In genomic region chr12:110776410-110776809, GRCh38 we compare ENCODE assay signal across 8 cellular contexts. TPM values are rescaled to one million over a fixed set of nuclear protein-coding genes. Genes with fewer than 3 reads are reported as not detected.
A peak's percentile ranks its signal among the peaks of the same experiment; 100 is the strongest.
DNase-seq lines count a peak whose midpoint lies in the region; ATAC-seq lines count a peak whose summit lies in the region.

No MANE protein-coding gene starts in this region.

- intact Hi-C loops in activated T-helper 2 cell treated with anti-CD3 and anti-CD28 coated beads, Interferon-gamma antibody, Interleukin-2, Interleukin-4, amounts not matched to agents 10 μg/mL and 5 μg/mL and 100 μg/mL, durations not matched to agents 14 hours and 24 hours and 36 hours (cut with micrococcal nuclease) = loop anchor here (1.0 to 5.0 kb wide), 7 partner anchors 13 to 1204 kb away; partner anchors contain the start of genes MMAB, MVK and PPP1CC

- peak overlapping the region; percentile 94 for H3K27ac Mint-ChIP-seq in activated T-helper 2 cell treated with anti-CD3 and anti-CD28 coated beads, Interferon-gamma antibody, Interleukin-2, Interleukin-4, amounts not matched to agents 10 μg/mL and 5 μg/mL and 100 μg/mL, durations not matched to agents 14 hours and 24 hours and 36 hours
- H3K27ac Mint-ChIP-seq in stimulated activated naive CD8-positive, alpha-beta T cell treated with anti-CD3 and anti-CD28 coated beads, Interleukin-15, amount 100 ng/mL, for 72 hours = peak overlapping the region; percentile 93 to 99
- H3K27ac Mint-ChIP-seq in naive thymus-derived CD8-positive, alpha-beta T cell = peak overlapping the region in 4 of 10 donors; percentile 8 to 64 (median 37)

- ATAC-seq in HG03159 (IDR thresholded peaks at IDR 0.05; ENCODE audit: unreplicated experiment) = peak; percentile 92
- peak; percentile 95 for ATAC-seq in stimulated activated naive CD8-positive, alpha-beta T cell treated with anti-CD3 and anti-CD28 coated beads, Interleukin-15, amount 100 ng/mL, for 72 hours
- ATAC-seq in naive thymus-derived CD8-positive, alpha-beta T cell = no peak

- H3K9me3 Mint-ChIP-seq in activated T-helper 2 cell treated with anti-CD3 and anti-CD28 coated beads, Interferon-gamma antibody, Interleukin-2, Interleukin-4, amounts not matched to agents 10 μg/mL and 5 μg/mL and 100 μg/mL, durations not matched to agents 14 hours and 24 hours and 36 hours = no peaks in the 10 kb centered on the region
- H3K9me3 Mint-ChIP-seq in stimulated activated naive CD8-positive, alpha-beta T cell treated with anti-CD3 and anti-CD28 coated beads, Interleukin-15, amount 100 ng/mL, for 72 hours = no peaks in the 10 kb centered on the region
- H3K9me3 Mint-ChIP-seq in naive thymus-derived CD8-positive, alpha-beta T cell = no peaks in the 10 kb centered on the region

- H3K4me1 Mint-ChIP-seq in activated T-helper 2 cell treated with anti-CD3 and anti-CD28 coated beads, Interferon-gamma antibody, Interleukin-2, Interleukin-4, amounts not matched to agents 10 μg/mL and 5 μg/mL and 100 μg/mL, durations not matched to agents 14 hours and 24 hours and 36 hours (ENCODE audit: low read depth) = peaks cover 50% of the 10 kb centered on the region
- peaks cover 83% of the 10 kb centered on the region for H3K4me1 Mint-ChIP-seq in stimulated activated naive CD8-positive, alpha-beta T cell treated with anti-CD3 and anti-CD28 coated beads, Interleukin-15, amount 100 ng/mL, for 72 hours
- peaks cover 21 to 42% (median 39%) of the 10 kb centered on the region in 4 donors for H3K4me1 Mint-ChIP-seq in naive thymus-derived CD8-positive, alpha-beta T cell

- POLR2A ChIA-PET in naive thymus-derived CD8-positive, alpha-beta T cell (lab: Charles Lee) = interaction anchor here (0.7 kb wide), 1 partner anchor 10 kb away, joined by 3 read pairs; no protein-coding TSS in a partner anchor

- H3K4me3 Mint-ChIP-seq in activated T-helper 2 cell treated with anti-CD3 and anti-CD28 coated beads, Interferon-gamma antibody, Interleukin-2, Interleukin-4, amounts not matched to agents 10 μg/mL and 5 μg/mL and 100 μg/mL, durations not matched to agents 14 hours and 24 hours and 36 hours (ENCODE audit: low read depth) = peak overlapping the region; percentile 17
- H3K4me3 Mint-ChIP-seq in stimulated activated naive CD8-positive, alpha-beta T cell treated with anti-CD3 and anti-CD28 coated beads, Interleukin-15, amount 100 ng/mL, for 72 hours = peak overlapping the region; percentile 34 to 72
- no peak overlapping the region for H3K4me3 Mint-ChIP-seq in naive thymus-derived CD8-positive, alpha-beta T cell

- no peaks in the 10 kb centered on the region for H3K27me3 Mint-ChIP-seq in activated T-helper 2 cell treated with anti-CD3 and anti-CD28 coated beads, Interferon-gamma antibody, Interleukin-2, Interleukin-4, amounts not matched to agents 10 μg/mL and 5 μg/mL and 100 μg/mL, durations not matched to agents 14 hours and 24 hours and 36 hours (ENCODE audit: low read depth)
- H3K27me3 Mint-ChIP-seq in stimulated activated naive CD8-positive, alpha-beta T cell treated with anti-CD3 and anti-CD28 coated beads, Interleukin-15, amount 100 ng/mL, for 72 hours = no peaks in the 10 kb centered on the region
- no peaks in the 10 kb centered on the region for H3K27me3 Mint-ChIP-seq in naive thymus-derived CD8-positive, alpha-beta T cell

- peak; percentile 20 for DNase-seq in activated gamma-delta T cell treated with anti-CD3 and anti-CD28 coated beads, Interleukin-2, amount 50 U/mL, for 16 hours (ENCODE audit: low read depth)
- DNase-seq in activated gamma-delta T cell (lab: John Stamatoyannopoulos, UW) = no peak
- peak; percentile 24 for DNase-seq in activated T-helper 2 cell treated with anti-CD3 and anti-CD28 coated beads, Interferon-gamma antibody, Interleukin-2, Interleukin-4, amounts not matched to agents 10 μg/mL and 5 μg/mL and 100 μg/mL, durations not matched to agents 14 hours and 24 hours and 36 hours (ENCODE audit: low spot score)
- peak; percentile 65 to 84 for DNase-seq in stimulated activated naive CD8-positive, alpha-beta T cell treated with anti-CD3 and anti-CD28 coated beads, Interleukin-15, amount 100 ng/mL, for 72 hours
- no peak for DNase-seq in NCI-H526 (lab: John Stamatoyannopoulos, UW)
- DNase-seq in NCI-H2171 (lab: John Stamatoyannopoulos, UW) = no peak
- DNase-seq in naive thymus-derived CD8-positive, alpha-beta T cell = no peak

- H3K36me3 Mint-ChIP-seq in activated T-helper 2 cell treated with anti-CD3 and anti-CD28 coated beads, Interferon-gamma antibody, Interleukin-2, Interleukin-4, amounts not matched to agents 10 μg/mL and 5 μg/mL and 100 μg/mL, durations not matched to agents 14 hours and 24 hours and 36 hours (ENCODE audit: low read depth) = no peaks in the 10 kb centered on the region
- peaks cover 0 to 1% (median 0%) of the 10 kb centered on the region in 3 donors for H3K36me3 Mint-ChIP-seq in naive thymus-derived CD8-positive, alpha-beta T cell

RNA-seq across cellular contexts. Expression of gene PPP1CC, which starts 33.7 kb away (rescaled TPM):
- 241 and 244 TPM in 2 replicates for total RNA-seq in activated T-helper 2 cell treated with anti-CD3 and anti-CD28 coated beads, Interferon-gamma antibody, Interleukin-2, Interleukin-4, amounts not matched to agents 10 μg/mL and 5 μg/mL and 100 μg/mL, durations not matched to agents 14 hours and 24 hours and 36 hours
- total RNA-seq in naive thymus-derived CD8-positive, alpha-beta T cell = 100 to 1,000 TPM; 127 to 141 TPM
- 100 to 1,000 TPM; 112 to 150 (median 119) TPM for polyA plus RNA-seq in naive thymus-derived CD8-positive, alpha-beta T cell

Comparison
In these comparisons a context has a peak if more than half of its experiments do, and no peak if none do; other contexts are left out.
1. DNase-seq: peak in activated gamma-delta T cell treated with anti-CD3 and anti-CD28 coated beads, Interleukin-2, amount 50 U/mL, for 16 hours (single experiment), activated T-helper 2 cell treated with anti-CD3 and anti-CD28 coated beads, Interferon-gamma antibody, Interleukin-2, Interleukin-4, amounts not matched to agents 10 μg/mL and 5 μg/mL and 100 μg/mL, durations not matched to agents 14 hours and 24 hours and 36 hours (single experiment) and stimulated activated naive CD8-positive, alpha-beta T cell treated with anti-CD3 and anti-CD28 coated beads, Interleukin-15, amount 100 ng/mL, for 72 hours (2 of 2); none in activated gamma-delta T cell (single experiment), NCI-H526 (0 of 2), NCI-H2171 (single experiment) and naive thymus-derived CD8-positive, alpha-beta T cell (0 of 10).
2. ATAC-seq: peak in HG03159 (single experiment) and stimulated activated naive CD8-positive, alpha-beta T cell treated with anti-CD3 and anti-CD28 coated beads, Interleukin-15, amount 100 ng/mL, for 72 hours (single experiment); none in naive thymus-derived CD8-positive, alpha-beta T cell (0 of 2).
3. H3K4me3 Mint-ChIP-seq: peak in activated T-helper 2 cell treated with anti-CD3 and anti-CD28 coated beads, Interferon-gamma antibody, Interleukin-2, Interleukin-4, amounts not matched to agents 10 μg/mL and 5 μg/mL and 100 μg/mL, durations not matched to agents 14 hours and 24 hours and 36 hours (single experiment) and stimulated activated naive CD8-positive, alpha-beta T cell treated with anti-CD3 and anti-CD28 coated beads, Interleukin-15, amount 100 ng/mL, for 72 hours (2 of 2); none in naive thymus-derived CD8-positive, alpha-beta T cell (0 of 10).